In the genomic region with DNA sequence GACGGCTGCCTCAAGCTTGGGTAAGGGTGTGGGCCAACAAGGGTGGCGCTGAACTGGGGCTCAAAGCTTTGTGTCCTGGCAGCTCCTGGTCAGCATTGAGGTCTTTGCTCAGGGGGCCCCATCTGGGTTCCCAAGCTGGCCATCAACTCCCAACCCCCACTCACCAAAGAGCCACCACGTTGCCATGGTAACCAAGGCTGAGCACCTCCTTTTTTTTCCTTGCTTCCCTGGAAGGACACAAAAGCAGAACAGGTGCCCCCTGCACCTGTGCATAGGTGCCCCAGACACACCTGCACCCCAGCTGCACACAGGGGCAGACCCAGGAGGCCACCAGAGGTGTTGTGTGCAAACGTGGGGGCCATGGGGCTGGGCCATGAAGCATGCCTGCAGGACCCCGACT, we compare ENCODE assay signal across 13 cellular contexts.
DNase-seq lines count a peak whose midpoint lies in the region.
"Had no signal": no experiment of that assay in that cellular context is flagged by ENCODE, and none has a peak within 500 bp of the region (broad histone marks: within the 10 kb centered on the region; RNA-seq: fewer than 3 reads in every experiment).

No MANE protein-coding gene starts in this region.

- no peaks in the 10 kb centered on the region for H4K20me1 ChIP-seq in BLaER1
- peaks cover 0 to 4% (median 0%) of the 10 kb centered on the region in 11 experiments; a peak in 3 of 22 replicates for H4K20me1 ChIP-seq in BLaER1 treated with 17β-estradiol and CSF1 and Interleukin-3, amounts not matched to agents 10 nM and 100 nM

- H3K27ac ChIP-seq in BLaER1, result no peak overlapping the region
- no peak overlapping the region for H3K27ac ChIP-seq in BLaER1 treated with 17β-estradiol and CSF1 and Interleukin-3, amounts not matched to agents 10 nM and 100 nM
- H3K27ac ChIP-seq: A549 had no signal

- peak overlapping the region; percentile 55 for H3K4me2 ChIP-seq in BLaER1
- H3K4me2 ChIP-seq in BLaER1 treated with 17β-estradiol and CSF1 and Interleukin-3, amounts not matched to agents 10 nM and 100 nM, result peak overlapping the region in 9 of 11 experiments; percentile 6 to 74 (median 62); a peak in 16 of 22 replicates
- H3K4me2 ChIP-seq: A549, GM23338 had no signal

- no peak overlapping the region for H3K4me3 ChIP-seq in BLaER1
- H3K4me3 ChIP-seq in BLaER1 treated with 17β-estradiol and CSF1 and Interleukin-3, amounts not matched to agents 10 nM and 100 nM, result no peak overlapping the region
- H3K4me3 ChIP-seq: A549, GM12878, GM23338, HAP-1 had no signal

- H3K36me3 ChIP-seq in BLaER1, result no peaks in the 10 kb centered on the region
- no peaks in the 10 kb centered on the region for H3K36me3 ChIP-seq in BLaER1 treated with 17β-estradiol and CSF1 and Interleukin-3, amounts not matched to agents 10 nM and 100 nM
- H3K36me3 ChIP-seq: HAP-1 had no signal

- H3K27me3 ChIP-seq in BLaER1, result no peaks in the 10 kb centered on the region
- no peaks in the 10 kb centered on the region for H3K27me3 ChIP-seq in BLaER1 treated with 17β-estradiol and CSF1 and Interleukin-3, amounts not matched to agents 10 nM and 100 nM

- no peaks in the 10 kb centered on the region for H3K9me3 ChIP-seq in BLaER1
- no peaks in the 10 kb centered on the region for H3K9me3 ChIP-seq in BLaER1 treated with 17β-estradiol and CSF1 and Interleukin-3, amounts not matched to agents 10 nM and 100 nM (replicated peaks in 1 of 11)
- H3K9me3 ChIP-seq: A549, HAP-1 had no signal

- no peak overlapping the region for H3K9ac ChIP-seq in BLaER1
- H3K9ac ChIP-seq in BLaER1 treated with 17β-estradiol and CSF1 and Interleukin-3, amounts not matched to agents 10 nM and 100 nM, result no peak overlapping the region

- DNase-seq in RPMI8226, result peak; percentile 74
- peak; percentile 38 for DNase-seq in left kidney (ENCODE audit: low read depth, low spot score)
- DNase-seq in NCI-H1105 (lab: John Stamatoyannopoulos, UW), result no peak
- DNase-seq in iPS-NIHi7 (ENCODE audit: extremely low spot score), result no peak
- DNase-seq in effector CD8-positive, alpha-beta T cell (lab: John Stamatoyannopoulos, UW), result no peak
- DNase-seq: CD4-positive, CD25-positive, alpha-beta regulatory T cell; DMS79 had no signal

- peaks cover 61% of the 10 kb centered on the region for H3K4me1 ChIP-seq in BLaER1
- peaks cover 14 to 60% (median 55%) of the 10 kb centered on the region in 10 experiments for H3K4me1 ChIP-seq in BLaER1 treated with 17β-estradiol and CSF1 and Interleukin-3, amounts not matched to agents 10 nM and 100 nM
- H3K4me1 ChIP-seq: A549, HAP-1 had no signal

Comparison
In these comparisons a context has a peak if more than half of its experiments do, and no peak if none do; other contexts are left out.
1. DNase-seq: peak in RPMI8226 (single experiment) and left kidney (single experiment); none in NCI-H1105 (single experiment), iPS-NIHi7 (single experiment) and effector CD8-positive, alpha-beta T cell (single experiment).